Comparison of ENCODE assay signal across 16 cellular contexts in genomic region chr2:137847443-137847842, GRCh38.
"Had no signal": no experiment of that assay in that cellular context is flagged by ENCODE, and none has a peak within 500 bp of the region (broad histone marks: within the 10 kb centered on the region; RNA-seq: fewer than 3 reads in every experiment).

No MANE protein-coding gene starts in this region.

- H3K4me1 ChIP-seq: body of pancreas, gastrocnemius medialis, neural progenitor cell, prostate gland, transverse colon had no signal

- ATAC-seq: activated CD8-positive, alpha-beta T cell treated with anti-CD3 and anti-CD28 coated beads, Interleukin-2, amount 10 ng/mL, durations not matched to agents 7 days and 5 days; activated T-cell treated with anti-CD3 and anti-CD28 coated beads, Interleukin-2, amount 50 U/mL, for 4 hours; body of pancreas; gastrocnemius medialis; left ventricle myocardium superior; right cardiac atrium had no signal

- H3K27me3 ChIP-seq: body of pancreas, gastrocnemius medialis, neural progenitor cell had no signal

- DNase-seq: activated CD4-positive, alpha-beta T cell treated with anti-CD3 and anti-CD28 coated beads, Interleukin-2, amount 10 ng/mL, durations not matched to agents 7 days and 5 days; activated CD8-positive, alpha-beta T cell treated with anti-CD3 and anti-CD28 coated beads, Interleukin-2, amount 10 ng/mL, durations not matched to agents 7 days and 5 days; activated naive CD4-positive, alpha-beta T cell treated with anti-CD3 and anti-CD28 coated beads for 36 hours; activated T-cell treated with anti-CD3 and anti-CD28 coated beads, Interleukin-2, amount 50 U/mL, for 4 hours; body of pancreas; central memory CD4-positive, alpha-beta T cell; dorsolateral prefrontal cortex; gastrocnemius medialis; head of caudate nucleus; left ventricle myocardium superior; naive B cell; right cardiac atrium; transverse colon had no signal

- H3K27ac ChIP-seq: body of pancreas, dorsolateral prefrontal cortex, gastrocnemius medialis, neural progenitor cell, prostate gland, skin epidermis, transverse colon had no signal

- H3K9me3 ChIP-seq: body of pancreas, gastrocnemius medialis, prostate gland had no signal

- H3K36me3 ChIP-seq: gastrocnemius medialis, neural progenitor cell, prostate gland, transverse colon had no signal

- H3K4me3 ChIP-seq: body of pancreas, dorsolateral prefrontal cortex, gastrocnemius medialis, neural progenitor cell, prostate gland, skin epidermis, transverse colon had no signal
